In genomic region chr3:13057641-13058040, GRCh38 we compare ENCODE assay signal across 27 cellular contexts. TPM values are rescaled to one million over a fixed set of nuclear protein-coding genes. Genes with fewer than 3 reads are reported as not detected.
DNase-seq lines count a peak whose midpoint lies in the region; ATAC-seq and TF ChIP-seq lines count a peak whose summit lies in the region.
"Had no signal": no experiment of that assay in that cellular context is flagged by ENCODE, and none has a peak within 500 bp of the region (broad histone marks: within the 10 kb centered on the region; RNA-seq: fewer than 3 reads in every experiment).

No MANE protein-coding gene starts in this region.

- no peak overlapping the region for H3K4me3 Mint-ChIP-seq in brain
- H3K4me3 Mint-ChIP-seq: activated CD4-positive, alpha-beta memory T cell treated with anti-CD3 and anti-CD28 coated beads for 36 hours; WTC11 had no signal

- ATAC-seq in GM21381 (IDR thresholded peaks at IDR 0.05; ENCODE audit: unreplicated experiment) (no peak), GM21825 (IDR thresholded peaks at IDR 0.05; ENCODE audit: unreplicated experiment) (no peak), GM19452 (IDR thresholded peaks at IDR 0.05; ENCODE audit: unreplicated experiment) (no peak)
- ATAC-seq: gastrocnemius medialis, PC-3 had no signal

- TF ChIP-seq CTCF in brain (conservative IDR thresholded peaks at IDR 0.05), result no peak

- H3K4me1 Mint-ChIP-seq in brain, result peaks cover 58% of the 10 kb centered on the region

- DNase-seq in NCI-H2081 (lab: John Stamatoyannopoulos, UW) (peak; percentile 7 to 51), NCI-H2081 treated with DMSO at 0.1 percent for 48 hours (lab: John Stamatoyannopoulos, UW) (no peak), NCI-H146 (lab: John Stamatoyannopoulos, UW) (peak; percentile 70), pons (ENCODE audit: low spot score) (peak; percentile 76)
- DNase-seq: 8988T; activated CD4-positive, alpha-beta memory T cell treated with anti-CD3 and anti-CD28 coated beads for 36 hours; activated naive CD4-positive, alpha-beta T cell treated with Interleukin-2 at 50 U/mL for 16 hours; aorta; BE2C; central memory CD4-positive, alpha-beta T cell; erythroblast; gastrocnemius medialis; KBM-7; kidney; MV-4-11; NCI-H2029; NCI-H526 treated with DMSO at 0.1 percent for 48 hours; occipital lobe; PC-3; spleen; stimulated activated CD4-positive, alpha-beta T cell treated with anti-CD3 and anti-CD28 coated beads, Interleukin-4, amount 100 ng/mL, for 4 hours; T-helper 2 cell had no signal

- H3K36me3 Mint-ChIP-seq in brain, result no peaks in the 10 kb centered on the region
- H3K36me3 Mint-ChIP-seq: activated CD4-positive, alpha-beta memory T cell treated with anti-CD3 and anti-CD28 coated beads for 36 hours; WTC11 had no signal

- H3K9me3 Mint-ChIP-seq in brain, result no peaks in the 10 kb centered on the region
- H3K9me3 Mint-ChIP-seq: activated CD4-positive, alpha-beta memory T cell treated with anti-CD3 and anti-CD28 coated beads for 36 hours; WTC11 had no signal

- H3K27ac Mint-ChIP-seq in brain, result peak overlapping the region; percentile 62 to 94 (median 82)
- H3K27ac Mint-ChIP-seq: activated CD4-positive, alpha-beta memory T cell treated with anti-CD3 and anti-CD28 coated beads for 36 hours had no signal

- no peaks in the 10 kb centered on the region for H3K27me3 Mint-ChIP-seq in brain

RNA-seq across cellular contexts. Expression of gene IQSEC1, which starts 15.6 kb away (rescaled TPM):
- 34.7 TPM for polyA plus RNA-seq in brain (ENCODE audit: insufficient read depth, low read depth, low replicate concordance)
